ENCODE assay signal across 17 cellular contexts in the genomic region with DNA sequence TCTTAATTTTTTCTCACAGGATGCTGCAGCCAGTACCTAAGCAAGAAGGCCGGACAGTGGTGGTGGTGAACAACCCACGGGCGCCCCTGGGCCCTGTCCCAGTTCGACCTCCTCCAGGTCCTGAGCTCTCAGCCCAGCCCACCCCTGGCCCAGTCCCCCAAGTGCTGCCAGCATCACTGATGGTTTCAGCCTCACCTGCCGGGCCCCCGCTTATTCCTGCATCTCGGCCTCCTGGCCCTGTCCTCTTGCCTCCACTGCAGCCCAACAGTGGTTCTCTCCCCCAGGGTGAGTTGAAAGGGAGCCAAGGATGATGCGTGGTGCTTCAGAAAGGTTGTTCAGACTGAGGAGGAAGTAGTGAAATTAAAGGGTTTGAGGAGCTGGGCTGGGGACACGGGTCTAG.
"Had no signal": no experiment of that assay in that cellular context is flagged by ENCODE, and none has a peak within 500 bp of the region (broad histone marks: within the 10 kb centered on the region; RNA-seq: fewer than 3 reads in every experiment).

No MANE protein-coding gene starts in this region.

- H3K9me3 Mint-ChIP-seq: activated CD4-positive, alpha-beta memory T cell treated with anti-CD3 and anti-CD28 coated beads for 36 hours; activated T-helper 2 cell treated with anti-CD3 and anti-CD28 coated beads, Interferon-gamma antibody, Interleukin-2, Interleukin-4, amounts not matched to agents 10 μg/mL and 5 μg/mL and 100 μg/mL, durations not matched to agents 14 hours and 24 hours and 36 hours; endodermal cell had no signal

- H3K9me3 ChIP-seq: body of pancreas, esophagus muscularis mucosa, heart right ventricle, pancreas, tibial nerve had no signal

- H3K27me3 Mint-ChIP-seq: activated CD4-positive, alpha-beta memory T cell treated with anti-CD3 and anti-CD28 coated beads for 36 hours had no signal

- H3K4me3 ChIP-seq: body of pancreas, esophagus muscularis mucosa, heart right ventricle, pancreas, tibial nerve had no signal

- H3K4me1 Mint-ChIP-seq: endodermal cell had no signal

- H3K27ac ChIP-seq: esophagus muscularis mucosa, foreskin keratinocyte, heart right ventricle, pancreas, tibial nerve had no signal

- FAIRE-seq: keratinocyte, pancreas had no signal

- H3K4me1 ChIP-seq: body of pancreas, foreskin keratinocyte, pancreas, tibial nerve had no signal

- DNase-seq: activated CD4-positive, alpha-beta memory T cell treated with anti-CD3 and anti-CD28 coated beads for 36 hours; activated CD8-positive, alpha-beta memory T cell treated with anti-CD3 and anti-CD28 coated beads, Interleukin-2, amount 50 U/mL, for 4 hours; activated naive CD4-positive, alpha-beta T cell treated with anti-CD3 and anti-CD28 coated beads, Interleukin-2, amount 50 U/mL, for 16 hours; body of pancreas; dermis blood vessel endothelial cell; endodermal cell; foreskin keratinocyte; heart right ventricle; SIG-M5; stimulated activated CD4-positive, alpha-beta T cell treated with anti-CD3 and anti-CD28 coated beads, Interleukin-15, amount 100 ng/mL, for 24 hours; stimulated activated CD4-positive, alpha-beta T cell treated with anti-CD3 and anti-CD28 coated beads, Interleukin-4, amount 100 ng/mL, for 24 hours had no signal

- H3K27ac Mint-ChIP-seq: activated CD4-positive, alpha-beta memory T cell treated with anti-CD3 and anti-CD28 coated beads for 36 hours; activated T-helper 2 cell treated with anti-CD3 and anti-CD28 coated beads, Interferon-gamma antibody, Interleukin-2, Interleukin-4, amounts not matched to agents 10 μg/mL and 5 μg/mL and 100 μg/mL, durations not matched to agents 14 hours and 24 hours and 36 hours; endodermal cell had no signal

- H3K4me3 Mint-ChIP-seq: activated CD4-positive, alpha-beta memory T cell treated with anti-CD3 and anti-CD28 coated beads for 36 hours; endodermal cell had no signal

- H3K27me3 ChIP-seq: body of pancreas, esophagus muscularis mucosa, foreskin keratinocyte, heart right ventricle, pancreas, tibial nerve had no signal

- ATAC-seq: activated CD4-positive, CD25-positive, alpha-beta regulatory T cell treated with anti-CD3 and anti-CD28 coated beads, Interleukin-2, amount 50 U/mL, for 24 hours; body of pancreas; foreskin keratinocyte; heart right ventricle; pancreas had no signal
